Comparison of ENCODE assay signal across 9 cellular contexts in the genomic region with DNA sequence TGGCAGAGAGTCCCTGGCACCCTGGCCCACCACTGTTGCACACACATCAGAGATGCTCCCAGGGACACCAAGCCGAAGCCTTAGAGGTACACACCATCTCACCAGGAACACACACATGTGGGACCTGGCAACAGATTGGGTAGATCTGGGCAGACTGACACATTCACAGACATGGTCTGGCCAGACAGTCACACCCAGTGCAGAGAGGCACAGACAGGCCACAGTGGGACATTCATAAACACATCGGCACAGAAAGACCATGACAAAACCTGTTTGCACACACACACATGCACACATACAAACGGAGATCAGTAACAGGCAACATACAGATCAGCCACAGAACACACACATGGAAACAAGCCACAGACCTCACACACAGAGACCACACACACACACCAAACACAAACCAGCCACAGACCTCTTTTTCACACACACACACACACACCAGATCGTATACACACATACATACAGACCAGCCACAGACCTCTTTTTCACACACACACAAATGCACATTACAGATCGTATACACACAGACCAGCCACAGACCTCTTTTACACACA. TPM values are rescaled to one million over a fixed set of nuclear protein-coding genes. Genes with fewer than 3 reads are reported as not detected.
A peak's percentile ranks its signal among the peaks of the same experiment; 100 is the strongest.
DNase-seq lines count a peak whose midpoint lies in the region; ATAC-seq and TF ChIP-seq lines count a peak whose summit lies in the region.
"Had no signal": no experiment of that assay in that cellular context is flagged by ENCODE, and none has a peak within 500 bp of the region (broad histone marks: within the 10 kb centered on the region; RNA-seq: fewer than 3 reads in every experiment).

No MANE protein-coding gene starts in this region.

- no peak for TF ChIP-seq CTCF in Panc1 (IDR thresholded peaks at IDR 0.05)

- intact Hi-C loops in Panc1 (cut with micrococcal nuclease; ENCODE audit: unreplicated experiment): no loop called here

- peak overlapping the region in 2 of 3 donors; percentile 46 to 74 for H3K9ac ChIP-seq in skeletal muscle tissue (ENCODE audit: low read depth in 1 of 3, low read length in 3 of 3)

- no peaks in the 10 kb centered on the region for H3K9me3 ChIP-seq in Panc1 (ENCODE audit: control insufficient read depth, insufficient read depth, low read depth, low read length)
- no peaks in the 10 kb centered on the region for H3K9me3 ChIP-seq in skeletal muscle tissue (ENCODE audit: control insufficient read depth in 3 of 3, low read length in 3 of 3)

- H3K27me3 ChIP-seq in Panc1 (ENCODE audit: control insufficient read depth, insufficient read depth, low read length) (no peaks in the 10 kb centered on the region), skeletal muscle tissue (ENCODE audit: control insufficient read depth in 3 of 3, insufficient read depth in 3 of 3, low read length in 3 of 3) (no peaks in the 10 kb centered on the region)

- ATAC-seq in Panc1 (no peak), HG03095 (IDR thresholded peaks at IDR 0.05; ENCODE audit: unreplicated experiment) (no peak)

- BruUV-seq in Panc1 (replicated peaks; lab: Mats Ljungman, UMichigan): no TSS peak

- H3K4me1 ChIP-seq in Panc1 (ENCODE audit: control insufficient read depth, insufficient read depth, low read length) (peaks cover 53% of the 10 kb centered on the region), skeletal muscle tissue (ENCODE audit: control insufficient read depth in 3 of 3, insufficient read depth in 3 of 3, low read length in 3 of 3) (peaks cover 54 to 64% (median 62%) of the 10 kb centered on the region in 3 donors)

- in situ Hi-C loops in Panc1 (cut with HindIII; ENCODE audit: low pct_unique_long_range_greater_than_20kb, low sequenced_read_pairs): no loop called here

- H3K4me3 ChIP-seq in Panc1 (ENCODE audit: low read depth in 2 of 2, low read length in 2 of 2): no peak overlapping the region
- peak overlapping the region in 1 of 3 donors; percentile 3 for H3K4me3 ChIP-seq in skeletal muscle tissue (ENCODE audit: low read length in 3 of 3)

- CTCF ChIA-PET in Panc1 (lab: Charles Lee): no interaction called here

- H3K36me3 ChIP-seq in Panc1 (ENCODE audit: control insufficient read depth, insufficient read depth, low read length) (no peaks in the 10 kb centered on the region), skeletal muscle tissue (ENCODE audit: control insufficient read depth in 3 of 3, insufficient read depth in 3 of 3, low read length in 3 of 3) (no peaks in the 10 kb centered on the region)

- POLR2A ChIA-PET in Panc1 (lab: Charles Lee): interaction anchor here (0.6 kb wide), 1 partner anchor 9 kb away, joined by 11 read pairs; no protein-coding TSS in a partner anchor

- peak; percentile 29 for DNase-seq in GDM1 (lab: John Stamatoyannopoulos, UW)
- no peak for DNase-seq in Panc1 (ENCODE audit: low read depth, low spot score)
- DNase-seq in erythroblast (lab: John Stamatoyannopoulos, UW): no peak
- no peak for DNase-seq in NCI-H1694 treated with DMSO at 0.1 percent for 48 hours (lab: John Stamatoyannopoulos, UW)
- DNase-seq in DMS53 treated with DMSO at 0.1 percent for 48 hours (lab: John Stamatoyannopoulos, UW; ENCODE audit: unreplicated experiment): no peak
- no peak for DNase-seq in foreskin melanocyte
- DNase-seq: cortex of kidney had no signal

- H3K27ac ChIP-seq in Panc1 (ENCODE audit: low read length) (peak overlapping the region; percentile 99), skeletal muscle tissue (ENCODE audit: low read depth, low read length) (peak overlapping the region; percentile 99)

- peak; percentile 85 for TF ChIP-seq POLR2A in erythroblast (IDR thresholded peaks at IDR 0.05; ENCODE audit: low read length)

RNA-seq across cellular contexts. Expression of a gene that starts 6.3 kb away (rescaled TPM):
- 49.7 TPM for total RNA-seq in Panc1 (2021; ENCODE audit: unreplicated experiment)
- polyA plus RNA-seq in Panc1 (2012; ENCODE audit: insufficient read length): 73.3 TPM
- total RNA-seq in skeletal muscle tissue: 31.3 TPM

RNA-seq across cellular contexts. Expression of a gene that starts 9.6 kb away (rescaled TPM):
- 14.3 TPM for total RNA-seq in Panc1 (2021; ENCODE audit: unreplicated experiment)
- 27.7 TPM for polyA plus RNA-seq in Panc1 (2012; ENCODE audit: insufficient read length)
- total RNA-seq in skeletal muscle tissue: 13.6 TPM

RNA-seq across cellular contexts. Expression of a gene that starts 16.6 kb away (rescaled TPM):
- 61.0 TPM for total RNA-seq in Panc1 (2021; ENCODE audit: unreplicated experiment)
- 149 TPM for polyA plus RNA-seq in Panc1 (2012; ENCODE audit: insufficient read length)
- 207 TPM for total RNA-seq in skeletal muscle tissue

RNA-seq across cellular contexts. Expression of a gene that starts 16.9 kb away (rescaled TPM):
- total RNA-seq in Panc1 (2021; ENCODE audit: unreplicated experiment) (24.8 TPM), skeletal muscle tissue (not detected)
- polyA plus RNA-seq in Panc1 (2012; ENCODE audit: insufficient read length): 8.8 TPM

RNA-seq across cellular contexts. Expression of a gene that starts 21.4 kb away (rescaled TPM):
- total RNA-seq in Panc1 (2021; ENCODE audit: unreplicated experiment) (44.9 TPM), skeletal muscle tissue (5.7 TPM)
- 67.1 TPM for polyA plus RNA-seq in Panc1 (2012; ENCODE audit: insufficient read length)
